In the genomic region with DNA sequence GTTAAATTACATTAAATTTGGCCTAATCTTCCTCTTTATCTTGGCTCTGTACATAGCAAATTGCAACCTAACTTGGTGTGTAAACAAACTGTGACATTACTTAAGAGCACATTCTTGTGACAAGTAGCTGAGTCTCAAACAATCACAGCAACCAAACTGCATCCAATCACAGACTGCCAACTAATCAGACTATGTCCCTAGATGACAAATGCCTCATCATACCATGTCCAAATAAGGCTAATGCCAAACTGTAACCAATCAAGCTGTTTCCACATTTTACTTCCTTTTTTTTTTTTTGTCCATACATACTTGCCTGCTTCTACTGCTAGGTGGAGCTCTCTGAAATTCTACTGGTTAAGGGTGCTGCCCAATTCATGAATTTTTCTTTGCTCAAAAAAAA, we compare ENCODE assay signal across 20 cellular contexts.
DNase-seq lines count a peak whose midpoint lies in the region; ATAC-seq and TF ChIP-seq lines count a peak whose summit lies in the region.
"Had no signal": no experiment of that assay in that cellular context is flagged by ENCODE, and none has a peak within 500 bp of the region (broad histone marks: within the 10 kb centered on the region; RNA-seq: fewer than 3 reads in every experiment).

No MANE protein-coding gene starts in this region.

- H2BK12ac ChIP-seq in mesenchymal stem cell (ENCODE audit: low read length in 2 of 2) = no peak overlapping the region

- H2AK5ac ChIP-seq in mesenchymal stem cell (ENCODE audit: low read length, severe bottlenecking) = no peak overlapping the region

- H3K4me1 Mint-ChIP-seq in CD14-positive monocyte = no peaks in the 10 kb centered on the region
- H3K4me1 Mint-ChIP-seq: B cell had no signal

- no peak overlapping the region for H3K4me3 ChIP-seq in brain microvascular endothelial cell (ENCODE audit: low read depth, low read length)
- no peak overlapping the region for H3K4me3 ChIP-seq in mesenchymal stem cell (ENCODE audit: insufficient read depth in 1 of 2, low read depth in 1 of 2, low read length in 2 of 2)
- H3K4me3 ChIP-seq: MG63, tibial artery had no signal

- no peaks in the 10 kb centered on the region for H3K79me1 ChIP-seq in mesenchymal stem cell (replicated peaks; ENCODE audit: low read length, poor library complexity, severe bottlenecking)

- DNase-seq in HuH-7 (ENCODE audit: low spot score) = peak; percentile 23
- DNase-seq in NOMO-1 treated with DMSO at 0.1 percent for 48 hours (lab: John Stamatoyannopoulos, UW; ENCODE audit: unreplicated experiment) = peak; percentile 46
- no peak for DNase-seq in brain microvascular endothelial cell
- DNase-seq in mesenchymal stem cell = no peak
- no peak for DNase-seq in NCI-H510A treated with DMSO at 0.1 percent for 48 hours (lab: John Stamatoyannopoulos, UW)
- DNase-seq in CD14-positive monocyte (ENCODE audit: low spot score) = no peak
- DNase-seq: activated CD4-positive, alpha-beta T cell treated with anti-CD3 and anti-CD28 coated beads, Interleukin-2, amount 50 U/mL, for 1 hour; activated CD8-positive, alpha-beta memory T cell treated with anti-CD3 and anti-CD28 coated beads, Interleukin-2, amount 50 U/mL, for 48 hours; activated gamma-delta T cell; effector memory CD8-positive, alpha-beta T cell; foreskin melanocyte; left colon; MG63; NCI-H2029 treated with DMSO at 0.1 percent for 48 hours; NCI-H510A; SK-N-SH; tibial artery had no signal

- H3K27ac ChIP-seq in brain microvascular endothelial cell = peak overlapping the region; percentile 22
- no peak overlapping the region for H3K27ac ChIP-seq in mesenchymal stem cell (ENCODE audit: low read length, poor library complexity, severe bottlenecking)

- H3K36me3 Mint-ChIP-seq in CD14-positive monocyte = no peaks in the 10 kb centered on the region

- H3K9me3 Mint-ChIP-seq in CD14-positive monocyte = peaks cover 0 to 12% (median 5%) of the 10 kb centered on the region in 7 donors

- H3K18ac ChIP-seq in mesenchymal stem cell (ENCODE audit: low read depth in 1 of 2, low read length in 2 of 2) = no peak overlapping the region

- H3K4me3 Mint-ChIP-seq in CD14-positive monocyte = no peak overlapping the region
- H3K4me3 Mint-ChIP-seq: B cell; effector memory CD8-positive, alpha-beta T cell had no signal

- in situ Hi-C loops in brain microvascular endothelial cell (cut with HindIII; ENCODE audit: low pct_ligation_motif_present, low sequenced_read_pairs) = no loop called here

- H3K9ac ChIP-seq in mesenchymal stem cell (ENCODE audit: low read length) = no peak overlapping the region
- H3K9ac ChIP-seq: SK-N-SH had no signal

- no peaks in the 10 kb centered on the region for H3K27me3 Mint-ChIP-seq in CD14-positive monocyte (ENCODE audit: low read depth in 3 of 3)
- H3K27me3 Mint-ChIP-seq: B cell; effector memory CD8-positive, alpha-beta T cell had no signal

- H3K27me3 ChIP-seq in brain microvascular endothelial cell (replicated peaks) = no peaks in the 10 kb centered on the region
- no peaks in the 10 kb centered on the region for H3K27me3 ChIP-seq in mesenchymal stem cell (ENCODE audit: control insufficient read depth in 1 of 2, insufficient read depth in 1 of 2, low read length in 2 of 2)
- H3K27me3 ChIP-seq: MG63, tibial artery had no signal

- ATAC-seq in HG03469 (IDR thresholded peaks at IDR 0.05; ENCODE audit: unreplicated experiment) (no peak), GM18907 (IDR thresholded peaks at IDR 0.05; ENCODE audit: unreplicated experiment) (no peak)
- ATAC-seq: effector memory CD8-positive, alpha-beta T cell; left colon had no signal

- no peaks in the 10 kb centered on the region for H3K4me1 ChIP-seq in mesenchymal stem cell (ENCODE audit: control insufficient read depth, insufficient read depth, low read depth, low read length)

- H4K91ac ChIP-seq in mesenchymal stem cell (ENCODE audit: low read length) = no peak overlapping the region

- no peak overlapping the region for H3K4me2 ChIP-seq in mesenchymal stem cell (ENCODE audit: low read length, poor library complexity, severe bottlenecking)
- H3K4me2 ChIP-seq: SK-N-SH had no signal

- H3K4ac ChIP-seq in mesenchymal stem cell (ENCODE audit: low read depth in 1 of 2, low read length in 2 of 2) = no peak overlapping the region

- TF ChIP-seq CTCF in brain microvascular endothelial cell (IDR thresholded peaks at IDR 0.05; ENCODE audit: low read depth, low read length, missing control alignments) (no peak), CD14-positive monocyte (IDR thresholded peaks at IDR 0.05) (no peak)

- no peak overlapping the region for H3K23ac ChIP-seq in mesenchymal stem cell (ENCODE audit: low read length in 2 of 2)

- H3K36me3 ChIP-seq in brain microvascular endothelial cell (replicated peaks) (no peaks in the 10 kb centered on the region), mesenchymal stem cell (ENCODE audit: control insufficient read depth in 1 of 2, insufficient read depth in 2 of 2, low read depth in 1 of 2, low read length in 2 of 2) (no peaks in the 10 kb centered on the region)
- H3K36me3 ChIP-seq: MG63, tibial artery had no signal

- no peak overlapping the region for H2BK5ac ChIP-seq in mesenchymal stem cell (ENCODE audit: low read depth, low read length, poor library complexity, severe bottlenecking)

- no peak overlapping the region for H4K8ac ChIP-seq in mesenchymal stem cell (ENCODE audit: low read length)

- no peak overlapping the region for H2BK15ac ChIP-seq in mesenchymal stem cell (ENCODE audit: low read depth, poor library complexity, severe bottlenecking)

- no peak overlapping the region for H2BK120ac ChIP-seq in mesenchymal stem cell (ENCODE audit: low read depth, low read length)

- intact Hi-C loops in CD14-positive monocyte (cut with micrococcal nuclease) = no loop called here

- H3K9me3 ChIP-seq in mesenchymal stem cell (ENCODE audit: control insufficient read depth, low read length) = peaks cover 14% of the 10 kb centered on the region
- H3K9me3 ChIP-seq: MG63 had no signal

- peak overlapping the region; percentile 27 for H2AFZ ChIP-seq in mesenchymal stem cell (ENCODE audit: low read depth, low read length)

- H3K27ac Mint-ChIP-seq in CD14-positive monocyte = no peak overlapping the region
- H3K27ac Mint-ChIP-seq: B cell; effector memory CD8-positive, alpha-beta T cell had no signal

- H3K14ac ChIP-seq in mesenchymal stem cell (ENCODE audit: low read length in 2 of 2) = no peak overlapping the region

Comparison
In these comparisons a context has a peak if more than half of its experiments do, and no peak if none do; other contexts are left out.
1. DNase-seq: peak in HuH-7 (single experiment) and NOMO-1 treated with DMSO at 0.1 percent for 48 hours (single experiment); none in brain microvascular endothelial cell (single experiment), mesenchymal stem cell (single experiment), NCI-H510A treated with DMSO at 0.1 percent for 48 hours (single experiment) and CD14-positive monocyte (single experiment).